Comparison of ENCODE assay signal across 12 cellular contexts in genomic region chr11:35214181-35214770, GRCh38.
A peak's percentile ranks its signal among the peaks of the same experiment; 100 is the strongest.
DNase-seq lines count a peak whose midpoint lies in the region; ATAC-seq, FAIRE-seq and TF ChIP-seq lines count a peak whose summit lies in the region.
"Had no signal": no experiment of that assay in that cellular context is flagged by ENCODE, and none has a peak within 500 bp of the region (broad histone marks: within the 10 kb centered on the region; RNA-seq: fewer than 3 reads in every experiment).

No MANE protein-coding gene starts in this region.

- H3K9me2 ChIP-seq in SK-N-SH: no peaks in the 10 kb centered on the region
- H3K9me2 ChIP-seq in OCI-LY7 (ENCODE audit: insufficient read depth, low read length): no peaks in the 10 kb centered on the region

- H3K36me3 ChIP-seq in SK-N-SH (replicated peaks in 1 of 2; ENCODE audit: control insufficient read depth in 1 of 2, insufficient read depth in 2 of 2, low read length in 1 of 2): peaks cover 14 to 75% of the 10 kb centered on the region in 2 experiments
- H3K36me3 ChIP-seq in endothelial cell of umbilical vein (ENCODE audit: control insufficient read depth in 2 of 2, extremely low read depth in 1 of 2, insufficient read depth in 2 of 2, low read length in 2 of 2): peaks cover 0 to 5% of the 10 kb centered on the region in 2 experiments
- peaks cover 4% of the 10 kb centered on the region for H3K36me3 ChIP-seq in smooth muscle cell (ENCODE audit: low read depth)
- H3K36me3 ChIP-seq in OCI-LY7 (ENCODE audit: insufficient read depth, low read length): no peaks in the 10 kb centered on the region

- H3K27me3 ChIP-seq in SK-N-SH (ENCODE audit: insufficient read depth) (no peaks in the 10 kb centered on the region), endothelial cell of umbilical vein (ENCODE audit: control insufficient read depth in 2 of 2, insufficient read depth in 2 of 2, low read length in 2 of 2) (no peaks in the 10 kb centered on the region), smooth muscle cell (ENCODE audit: low read depth) (no peaks in the 10 kb centered on the region)

- H3K9ac ChIP-seq in SK-N-SH: peak overlapping the region; percentile 50; the same call in 1 of the 2 replicates
- H3K9ac ChIP-seq in endothelial cell of umbilical vein (replicated peaks; ENCODE audit: extremely low read depth, insufficient read depth, low read length): no peak overlapping the region
- H3K9ac ChIP-seq in smooth muscle cell (ENCODE audit: low read depth): no peak overlapping the region

- H4K20me1 ChIP-seq in SK-N-SH (ENCODE audit: insufficient read depth) (no peaks in the 10 kb centered on the region), endothelial cell of umbilical vein (replicated peaks; ENCODE audit: control insufficient read depth, extremely low read depth, insufficient read depth, low read length) (no peaks in the 10 kb centered on the region), smooth muscle cell (ENCODE audit: low read depth) (no peaks in the 10 kb centered on the region), OCI-LY7 (ENCODE audit: insufficient read depth, low read length) (no peaks in the 10 kb centered on the region)

- POLR2A ChIA-PET in SK-N-SH (lab: Yijun Ruan, JAX) (no interaction called here), endothelial cell of umbilical vein (lab: Charles Lee) (no interaction called here), OCI-LY7 (lab: Charles Lee) (interaction anchor here (0.9 to 1.1 kb wide), 3 partner anchors 10 to 47 kb away, joined by 3 to 6 read pairs (median 3); no protein-coding TSS in a partner anchor)

- no peaks in the 10 kb centered on the region for H3K9me1 ChIP-seq in endothelial cell of umbilical vein (replicated peaks; ENCODE audit: control insufficient read depth, extremely low read depth, insufficient read depth, low read length)

- H3K79me2 ChIP-seq in SK-N-SH (ENCODE audit: insufficient read depth) (peaks cover 68% of the 10 kb centered on the region), endothelial cell of umbilical vein (ENCODE audit: control insufficient read depth, insufficient read depth, low read length) (peaks cover 2% of the 10 kb centered on the region), smooth muscle cell (ENCODE audit: low read depth) (no peaks in the 10 kb centered on the region), OCI-LY7 (ENCODE audit: insufficient read depth, low read depth, low read length) (no peaks in the 10 kb centered on the region)

- H2AFZ ChIP-seq in SK-N-SH (ENCODE audit: low read depth) (no peak overlapping the region), endothelial cell of umbilical vein (ENCODE audit: low read depth, low read length) (no peak overlapping the region), smooth muscle cell (ENCODE audit: low read depth) (no peak overlapping the region), OCI-LY7 (ENCODE audit: low read length) (no peak overlapping the region)

- TF ChIP-seq POLR2A in endothelial cell of umbilical vein (IDR thresholded peaks at IDR 0.05; ENCODE audit: low read depth, low read length): no peak

- peak; percentile 59 for DNase-seq in HCEC 1CT
- no peak for DNase-seq in SK-N-SH
- peak; percentile 8 for DNase-seq in endothelial cell of umbilical vein (ENCODE audit: low read depth, low spot score)
- DNase-seq in smooth muscle cell (lab: John Stamatoyannopoulos, UW; ENCODE audit: unreplicated experiment): no peak
- DNase-seq in OCI-LY7 (ENCODE audit: low spot score): no peak
- DNase-seq: caudate nucleus, mucosa of descending colon, NCI-H1092 had no signal

- no peak for TF ChIP-seq EP300 in SK-N-SH (IDR thresholded peaks at IDR 0.05; ENCODE audit: borderline replicate concordance in 1 of 2, low read depth in 1 of 2, low read length in 1 of 2)

- no peak for FAIRE-seq in endothelial cell of umbilical vein (lab: Jason Lieb, UNC)
- FAIRE-seq: D721Med, TTC549 had no signal

- no peak for TF ChIP-seq RAD21 in SK-N-SH (IDR thresholded peaks at IDR 0.05; ENCODE audit: low read length)

- H3K27ac ChIP-seq in SK-N-SH (ENCODE audit: low read depth in 2 of 2, low read length in 1 of 2): peak overlapping the region in 1 of 2 experiments; percentile 91; a peak in 2 of 4 replicates
- peak overlapping the region; percentile 24 for H3K27ac ChIP-seq in endothelial cell of umbilical vein (ENCODE audit: insufficient read depth, low read depth, low read length)
- H3K27ac ChIP-seq in smooth muscle cell (ENCODE audit: low read depth): peak overlapping the region; percentile 58
- H3K27ac ChIP-seq in OCI-LY7 (ENCODE audit: low read depth, low read length, poor library complexity, severe bottlenecking): no peak overlapping the region

- intact Hi-C loops in endothelial cell of umbilical vein (cut with micrococcal nuclease): no loop called here
- intact Hi-C loops in OCI-LY7 (cut with micrococcal nuclease; ENCODE audit: unreplicated experiment): no loop called here

- ATAC-seq in GM19324 (IDR thresholded peaks at IDR 0.05; ENCODE audit: low FRiP score, unreplicated experiment): no peak
- ATAC-seq in GM18511 (IDR thresholded peaks at IDR 0.05; ENCODE audit: unreplicated experiment): no peak

- H3K4me3 ChIP-seq in SK-N-SH (ENCODE audit: low read depth in 2 of 2, low read length in 1 of 2) (no peak overlapping the region), endothelial cell of umbilical vein (replicated peaks in 1 of 3; ENCODE audit: insufficient read depth in 1 of 3, low read depth in 1 of 3, low read length in 3 of 3) (no peak overlapping the region), smooth muscle cell (no peak overlapping the region), OCI-LY7 (ENCODE audit: low read depth, low read length, poor library complexity, severe bottlenecking) (no peak overlapping the region)
- H3K4me3 ChIP-seq: mucosa of descending colon had no signal

- BruUV-seq in endothelial cell of umbilical vein (replicated peaks; lab: Mats Ljungman, UMichigan): no TSS peak
- no TSS peak for BruUV-seq in OCI-LY7 (replicated peaks; lab: Mats Ljungman, UMichigan)

- TF ChIP-seq CTCF in SK-N-SH (IDR thresholded peaks at IDR 0.05) (no peak), endothelial cell of umbilical vein (IDR thresholded peaks at IDR 0.05; ENCODE audit: extremely low read depth in 1 of 2, insufficient read depth in 1 of 2, low read depth in 1 of 2, low read length in 2 of 2) (no peak), smooth muscle cell (IDR thresholded peaks at IDR 0.05; ENCODE audit: borderline replicate concordance, insufficient read depth, poor library complexity, severe bottlenecking) (no peak), OCI-LY7 (conservative IDR thresholded peaks at IDR 0.05; ENCODE audit: low read length) (no peak)

- dilution Hi-C loops in endothelial cell of umbilical vein (cut with MboI; ENCODE audit: extremely low pct_ligation_motif_present, low sequenced_read_pairs): no loop called here

- H3F3A ChIP-seq in SK-N-SH (replicated peaks; ENCODE audit: insufficient read depth): peaks cover 63% of the 10 kb centered on the region
- no peaks in the 10 kb centered on the region for H3F3A ChIP-seq in smooth muscle cell (ENCODE audit: low read depth)

- CTCF ChIA-PET in SK-N-SH (lab: Yijun Ruan, JAX) (interaction anchor here (0.6 kb wide), 1 partner anchor 217 kb away, joined by 3 read pairs; no protein-coding TSS in a partner anchor), endothelial cell of umbilical vein (lab: Charles Lee) (interaction anchor here (0.9 to 1.1 kb wide), 3 partner anchors 10 to 237 kb away, joined by 3 to 5 read pairs (median 3); no protein-coding TSS in a partner anchor), OCI-LY7 (lab: Charles Lee; ENCODE audit: unreplicated experiment) (no interaction called here)

- H3K4me1 ChIP-seq in SK-N-SH (ENCODE audit: control insufficient read depth in 1 of 2, insufficient read depth in 2 of 2, low read depth in 1 of 2, low read length in 1 of 2) (peaks cover 0 to 24% of the 10 kb centered on the region in 2 experiments; a peak in 2 of 4 replicates), endothelial cell of umbilical vein (ENCODE audit: control insufficient read depth, extremely low read depth, insufficient read depth, low read length) (peaks cover 9% of the 10 kb centered on the region), smooth muscle cell (ENCODE audit: low read depth) (no peaks in the 10 kb centered on the region), OCI-LY7 (ENCODE audit: insufficient read depth, low read length, poor library complexity, severe bottlenecking) (no peaks in the 10 kb centered on the region)

- 49% methylated on average over 2 of the region's 2 CpGs for WGBS in SK-N-SH (ENCODE audit: low lambda C conversion rate)
- WGBS in smooth muscle cell (ENCODE audit: low lambda C conversion rate): 65% methylated on average over 2 of the region's 2 CpGs

- H3K9me3 ChIP-seq in SK-N-SH (no peaks in the 10 kb centered on the region), endothelial cell of umbilical vein (replicated peaks; ENCODE audit: control insufficient read depth, insufficient read depth, low read length) (no peaks in the 10 kb centered on the region), smooth muscle cell (replicated peaks; ENCODE audit: low read depth) (no peaks in the 10 kb centered on the region), OCI-LY7 (ENCODE audit: low read length) (no peaks in the 10 kb centered on the region)
- H3K9me3 ChIP-seq: mucosa of descending colon had no signal

- peak overlapping the region; percentile 3; the same call in 1 of the 2 replicates for H3K4me2 ChIP-seq in SK-N-SH
- no peak overlapping the region for H3K4me2 ChIP-seq in endothelial cell of umbilical vein (ENCODE audit: insufficient read depth, low read length)
- H3K4me2 ChIP-seq in smooth muscle cell: peak overlapping the region; percentile 18
- H3K4me2 ChIP-seq in OCI-LY7 (ENCODE audit: low read length): no peak overlapping the region

TF ChIP-seq in endothelial cell of umbilical vein, 7 proteins besides CTCF, POLR2A, EP300 and RAD21:
- TF ChIP-seq JUN (IDR thresholded peaks at IDR 0.05; ENCODE audit: borderline replicate concordance, insufficient read depth, insufficient read length, low read depth) (no peak), FOS (IDR thresholded peaks at IDR 0.05; ENCODE audit: borderline replicate concordance, insufficient read depth, low read length) (no peak), EZH2 (IDR thresholded peaks at IDR 0.05; ENCODE audit: borderline replicate concordance, low read depth, low read length, severe bottlenecking) (no peak), POLR2AphosphoS5 (IDR thresholded peaks at IDR 0.05; ENCODE audit: insufficient read depth, low read depth, low read length) (no peak), GATA2 (IDR thresholded peaks at IDR 0.05; ENCODE audit: insufficient read depth, insufficient read length, low read depth, low read length) (no peak), MYC (IDR thresholded peaks at IDR 0.05; ENCODE audit: low read depth, low read length) (no peak), MAX (IDR thresholded peaks at IDR 0.05; ENCODE audit: insufficient read depth, insufficient read length) (no peak)

Comparison
In these comparisons a context has a peak if more than half of its experiments do, and no peak if none do; other contexts are left out.
1. DNase-seq: peak in HCEC 1CT (single experiment) and endothelial cell of umbilical vein (single experiment); none in SK-N-SH (single experiment), smooth muscle cell (single experiment) and OCI-LY7 (single experiment).
2. H3K4me2 ChIP-seq: peak in SK-N-SH (single experiment) and smooth muscle cell (single experiment); none in endothelial cell of umbilical vein (single experiment) and OCI-LY7 (single experiment).